In genomic region chr3:47380601-47381316, GRCh38 we compare ENCODE assay signal across 1 cellular context.
TF ChIP-seq lines count a peak whose summit lies in the region.

Gene PTPN23 (plus strand): TSS chr3:47381021. CDS start chr3:47381097, 76 bp downstream.

TF ChIP-seq in GM12878, 131 proteins besides CTCF, POLR2A, EP300 and RAD21 (continued from another document and continues in another):
- TF ChIP-seq, protein P1, sequence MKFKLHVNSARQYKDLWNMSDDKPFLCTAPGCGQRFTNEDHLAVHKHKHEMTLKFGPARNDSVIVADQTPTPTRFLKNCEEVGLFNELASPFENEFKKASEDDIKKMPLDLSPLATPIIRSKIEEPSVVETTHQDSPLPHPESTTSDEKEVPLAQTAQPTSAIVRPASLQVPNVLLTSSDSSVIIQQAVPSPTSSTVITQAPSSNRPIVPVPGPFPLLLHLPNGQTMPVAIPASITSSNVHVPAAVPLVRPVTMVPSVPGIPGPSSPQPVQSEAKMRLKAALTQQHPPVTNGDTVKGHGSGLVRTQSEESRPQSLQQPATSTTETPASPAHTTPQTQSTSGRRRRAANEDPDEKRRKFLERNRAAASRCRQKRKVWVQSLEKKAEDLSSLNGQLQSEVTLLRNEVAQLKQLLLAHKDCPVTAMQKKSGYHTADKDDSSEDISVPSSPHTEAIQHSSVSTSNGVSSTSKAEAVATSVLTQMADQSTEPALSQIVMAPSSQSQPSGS (IDR thresholded peaks at IDR 0.05; ENCODE audit: low read length), result no peak
- TF ChIP-seq KAT2A (conservative IDR thresholded peaks at IDR 0.05; ENCODE audit: control insufficient read depth, low read depth, low read length) (no peak), TCF12 (IDR thresholded peaks at IDR 0.05; ENCODE audit: low read depth, low read length) (peak; percentile 76; the same call in 1 of the 2 replicates), MEF2A (IDR thresholded peaks at IDR 0.05; ENCODE audit: insufficient read depth, low read depth, low read length) (0 out of 2 replicates have a peak, but pooled peaks have one; percentile 8), ZBTB4 (CRISPR knock-in tag; IDR thresholded peaks at IDR 0.05) (no peak), PML (IDR thresholded peaks at IDR 0.05; ENCODE audit: low read length) (peak; percentile 80), MTA3 (IDR thresholded peaks at IDR 0.05; ENCODE audit: borderline replicate concordance, low read length) (no peak), ATF7 (IDR thresholded peaks at IDR 0.05; ENCODE audit: low read depth) (peak; percentile 63), ZNF207 (IDR thresholded peaks at IDR 0.05; ENCODE audit: borderline replicate concordance) (peak; percentile 54; the same call in 1 of the 2 replicates), BCL3 (IDR thresholded peaks at IDR 0.05; ENCODE audit: borderline replicate concordance, insufficient read depth, low read depth, low read length, poor library complexity, severe bottlenecking) (peak; percentile 28), TBL1XR1 (IDR thresholded peaks at IDR 0.05; ENCODE audit: low read depth, low read length) (0 out of 2 replicates have a peak, but pooled peaks have one; percentile 21), MYB (IDR thresholded peaks at IDR 0.05; ENCODE audit: borderline replicate concordance, low read depth, low read length) (no peak), PAX5 (IDR thresholded peaks at IDR 0.05; ENCODE audit: borderline replicate concordance, low read depth, low read length) (peak; percentile 18; the same call in 1 of the 2 replicates), NFXL1 (IDR thresholded peaks at IDR 0.05; ENCODE audit: borderline replicate concordance) (no peak), ATF3 (IDR thresholded peaks at IDR 0.05; ENCODE audit: borderline replicate concordance, extremely low read depth, low read depth, low read length) (peak; percentile 78; the same call in 1 of the 2 replicates), YY1 (IDR thresholded peaks at IDR 0.05; ENCODE audit: low read depth, low read length) (peak; percentile 76), NR2C1 (IDR thresholded peaks at IDR 0.05) (peak; percentile 61), POLR2AphosphoS5 (IDR thresholded peaks at IDR 0.05; ENCODE audit: low read length) (peak; percentile 88), TARDBP (IDR thresholded peaks at IDR 0.05; ENCODE audit: borderline replicate concordance) (peak; percentile 77; the same call in 1 of the 2 replicates), POLR2AphosphoS2 (IDR thresholded peaks at IDR 0.05; ENCODE audit: low read depth, low read length) (peak; percentile 85), RAD51 (IDR thresholded peaks at IDR 0.05) (peak; percentile 89), SMARCA5 (IDR thresholded peaks at IDR 0.05) (peak; percentile 89; the same call in 1 of the 2 replicates), DPF2 (IDR thresholded peaks at IDR 0.05) (peak; percentile 71; the same call in 1 of the 2 replicates), TCF7 (IDR thresholded peaks at IDR 0.05; ENCODE audit: borderline replicate concordance) (no peak), RB1 (IDR thresholded peaks at IDR 0.05; ENCODE audit: borderline replicate concordance) (peak; percentile 20; the same call in 1 of the 2 replicates), KLF5 (IDR thresholded peaks at IDR 0.05; ENCODE audit: partially characterized antibody) (peak; percentile 28), SUZ12 (IDR thresholded peaks at IDR 0.05; ENCODE audit: unreplicated experiment) (no peak), HDAC6 (IDR thresholded peaks at IDR 0.05; ENCODE audit: unreplicated experiment) (no peak), CREM (IDR thresholded peaks at IDR 0.05; ENCODE audit: low read depth) (peak; percentile 91), EED (IDR thresholded peaks at IDR 0.05; ENCODE audit: low read depth) (peak; percentile 47; the same call in 1 of the 2 replicates), NR2F1 (conservative IDR thresholded peaks at IDR 0.05) (0 out of 2 replicates have a peak, but pooled peaks have one; percentile 52), TCF3 (IDR thresholded peaks at IDR 0.05; ENCODE audit: borderline replicate concordance, insufficient read depth, low read depth, low read length) (peak; percentile 88; the same call in 1 of the 2 replicates), IKZF2 (IDR thresholded peaks at IDR 0.05) (peak in 1 of 2 experiments; percentile 45; a peak in 3 of 4 replicates), ELK1 (IDR thresholded peaks at IDR 0.05; ENCODE audit: low read depth, low read length) (peak; percentile 76), BHLHE40 (IDR thresholded peaks at IDR 0.05; ENCODE audit: borderline replicate concordance in 1 of 2, low read depth in 2 of 2, low read length in 1 of 2) (peak; percentile 93 to 98), NRF1 (conservative IDR thresholded peaks at IDR 0.05; ENCODE audit: low read depth, low read length) (peak; percentile 87), SMAD5 (IDR thresholded peaks at IDR 0.05; ENCODE audit: low read depth) (peak; percentile 55; the same call in 1 of the 2 replicates), ASH2L (IDR thresholded peaks at IDR 0.05; ENCODE audit: borderline replicate concordance, low read depth) (no peak), ZZZ3 (IDR thresholded peaks at IDR 0.05; ENCODE audit: control insufficient read depth, insufficient read length, low read depth) (no peak), HCFC1 (IDR thresholded peaks at IDR 0.05; ENCODE audit: low read length) (peak; percentile 86), MYC (IDR thresholded peaks at IDR 0.05; ENCODE audit: insufficient read depth, insufficient read length, insufficient replicate concordance, low read length, severe bottlenecking) (peak; percentile 61)
- TF ChIP-seq, protein P2, sequence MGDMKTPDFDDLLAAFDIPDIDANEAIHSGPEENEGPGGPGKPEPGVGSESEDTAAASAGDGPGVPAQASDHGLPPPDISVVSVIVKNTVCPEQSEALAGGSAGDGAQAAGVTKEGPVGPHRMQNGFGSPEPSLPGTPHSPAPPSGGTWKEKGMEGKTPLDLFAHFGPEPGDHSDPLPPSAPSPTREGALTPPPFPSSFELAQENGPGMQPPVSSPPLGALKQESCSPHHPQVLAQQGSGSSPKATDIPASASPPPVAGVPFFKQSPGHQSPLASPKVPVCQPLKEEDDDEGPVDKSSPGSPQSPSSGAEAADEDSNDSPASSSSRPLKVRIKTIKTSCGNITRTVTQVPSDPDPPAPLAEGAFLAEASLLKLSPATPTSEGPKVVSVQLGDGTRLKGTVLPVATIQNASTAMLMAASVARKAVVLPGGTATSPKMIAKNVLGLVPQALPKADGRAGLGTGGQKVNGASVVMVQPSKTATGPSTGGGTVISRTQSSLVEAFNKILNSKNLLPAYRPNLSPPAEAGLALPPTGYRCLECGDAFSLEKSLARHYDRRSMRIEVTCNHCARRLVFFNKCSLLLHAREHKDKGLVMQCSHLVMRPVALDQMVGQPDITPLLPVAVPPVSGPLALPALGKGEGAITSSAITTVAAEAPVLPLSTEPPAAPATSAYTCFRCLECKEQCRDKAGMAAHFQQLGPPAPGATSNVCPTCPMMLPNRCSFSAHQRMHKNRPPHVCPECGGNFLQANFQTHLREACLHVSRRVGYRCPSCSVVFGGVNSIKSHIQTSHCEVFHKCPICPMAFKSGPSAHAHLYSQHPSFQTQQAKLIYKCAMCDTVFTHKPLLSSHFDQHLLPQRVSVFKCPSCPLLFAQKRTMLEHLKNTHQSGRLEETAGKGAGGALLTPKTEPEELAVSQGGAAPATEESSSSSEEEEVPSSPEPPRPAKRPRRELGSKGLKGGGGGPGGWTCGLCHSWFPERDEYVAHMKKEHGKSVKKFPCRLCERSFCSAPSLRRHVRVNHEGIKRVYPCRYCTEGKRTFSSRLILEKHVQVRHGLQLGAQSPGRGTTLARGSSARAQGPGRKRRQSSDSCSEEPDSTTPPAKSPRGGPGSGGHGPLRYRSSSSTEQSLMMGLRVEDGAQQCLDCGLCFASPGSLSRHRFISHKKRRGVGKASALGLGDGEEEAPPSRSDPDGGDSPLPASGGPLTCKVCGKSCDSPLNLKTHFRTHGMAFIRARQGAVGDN (IDR thresholded peaks at IDR 0.05), result peak; percentile 70; the same call in 1 of the 2 replicates
- TF ChIP-seq, protein P3, sequence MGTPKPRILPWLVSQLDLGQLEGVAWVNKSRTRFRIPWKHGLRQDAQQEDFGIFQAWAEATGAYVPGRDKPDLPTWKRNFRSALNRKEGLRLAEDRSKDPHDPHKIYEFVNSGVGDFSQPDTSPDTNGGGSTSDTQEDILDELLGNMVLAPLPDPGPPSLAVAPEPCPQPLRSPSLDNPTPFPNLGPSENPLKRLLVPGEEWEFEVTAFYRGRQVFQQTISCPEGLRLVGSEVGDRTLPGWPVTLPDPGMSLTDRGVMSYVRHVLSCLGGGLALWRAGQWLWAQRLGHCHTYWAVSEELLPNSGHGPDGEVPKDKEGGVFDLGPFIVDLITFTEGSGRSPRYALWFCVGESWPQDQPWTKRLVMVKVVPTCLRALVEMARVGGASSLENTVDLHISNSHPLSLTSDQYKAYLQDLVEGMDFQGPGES (IDR thresholded peaks at IDR 0.05), result 0 out of 2 replicates have a peak, but pooled peaks have one; percentile 32
- TF ChIP-seq, protein P4, sequence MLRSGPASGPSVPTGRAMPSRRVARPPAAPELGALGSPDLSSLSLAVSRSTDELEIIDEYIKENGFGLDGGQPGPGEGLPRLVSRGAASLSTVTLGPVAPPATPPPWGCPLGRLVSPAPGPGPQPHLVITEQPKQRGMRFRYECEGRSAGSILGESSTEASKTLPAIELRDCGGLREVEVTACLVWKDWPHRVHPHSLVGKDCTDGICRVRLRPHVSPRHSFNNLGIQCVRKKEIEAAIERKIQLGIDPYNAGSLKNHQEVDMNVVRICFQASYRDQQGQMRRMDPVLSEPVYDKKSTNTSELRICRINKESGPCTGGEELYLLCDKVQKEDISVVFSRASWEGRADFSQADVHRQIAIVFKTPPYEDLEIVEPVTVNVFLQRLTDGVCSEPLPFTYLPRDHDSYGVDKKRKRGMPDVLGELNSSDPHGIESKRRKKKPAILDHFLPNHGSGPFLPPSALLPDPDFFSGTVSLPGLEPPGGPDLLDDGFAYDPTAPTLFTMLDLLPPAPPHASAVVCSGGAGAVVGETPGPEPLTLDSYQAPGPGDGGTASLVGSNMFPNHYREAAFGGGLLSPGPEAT (IDR thresholded peaks at IDR 0.05; ENCODE audit: low read depth), result 0 out of 2 replicates have a peak, but pooled peaks have one; percentile 21
- TF ChIP-seq, protein P5, sequence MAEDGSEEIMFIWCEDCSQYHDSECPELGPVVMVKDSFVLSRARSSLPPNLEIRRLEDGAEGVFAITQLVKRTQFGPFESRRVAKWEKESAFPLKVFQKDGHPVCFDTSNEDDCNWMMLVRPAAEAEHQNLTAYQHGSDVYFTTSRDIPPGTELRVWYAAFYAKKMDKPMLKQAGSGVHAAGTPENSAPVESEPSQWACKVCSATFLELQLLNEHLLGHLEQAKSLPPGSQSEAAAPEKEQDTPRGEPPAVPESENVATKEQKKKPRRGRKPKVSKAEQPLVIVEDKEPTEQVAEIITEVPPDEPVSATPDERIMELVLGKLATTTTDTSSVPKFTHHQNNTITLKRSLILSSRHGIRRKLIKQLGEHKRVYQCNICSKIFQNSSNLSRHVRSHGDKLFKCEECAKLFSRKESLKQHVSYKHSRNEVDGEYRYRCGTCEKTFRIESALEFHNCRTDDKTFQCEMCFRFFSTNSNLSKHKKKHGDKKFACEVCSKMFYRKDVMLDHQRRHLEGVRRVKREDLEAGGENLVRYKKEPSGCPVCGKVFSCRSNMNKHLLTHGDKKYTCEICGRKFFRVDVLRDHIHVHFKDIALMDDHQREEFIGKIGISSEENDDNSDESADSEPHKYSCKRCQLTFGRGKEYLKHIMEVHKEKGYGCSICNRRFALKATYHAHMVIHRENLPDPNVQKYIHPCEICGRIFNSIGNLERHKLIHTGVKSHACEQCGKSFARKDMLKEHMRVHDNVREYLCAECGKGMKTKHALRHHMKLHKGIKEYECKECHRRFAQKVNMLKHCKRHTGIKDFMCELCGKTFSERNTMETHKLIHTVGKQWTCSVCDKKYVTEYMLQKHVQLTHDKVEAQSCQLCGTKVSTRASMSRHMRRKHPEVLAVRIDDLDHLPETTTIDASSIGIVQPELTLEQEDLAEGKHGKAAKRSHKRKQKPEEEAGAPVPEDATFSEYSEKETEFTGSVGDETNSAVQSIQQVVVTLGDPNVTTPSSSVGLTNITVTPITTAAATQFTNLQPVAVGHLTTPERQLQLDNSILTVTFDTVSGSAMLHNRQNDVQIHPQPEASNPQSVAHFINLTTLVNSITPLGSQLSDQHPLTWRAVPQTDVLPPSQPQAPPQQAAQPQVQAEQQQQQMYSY (CRISPR knock-in tag; IDR thresholded peaks at IDR 0.05), result no peak
